In the genomic region with DNA sequence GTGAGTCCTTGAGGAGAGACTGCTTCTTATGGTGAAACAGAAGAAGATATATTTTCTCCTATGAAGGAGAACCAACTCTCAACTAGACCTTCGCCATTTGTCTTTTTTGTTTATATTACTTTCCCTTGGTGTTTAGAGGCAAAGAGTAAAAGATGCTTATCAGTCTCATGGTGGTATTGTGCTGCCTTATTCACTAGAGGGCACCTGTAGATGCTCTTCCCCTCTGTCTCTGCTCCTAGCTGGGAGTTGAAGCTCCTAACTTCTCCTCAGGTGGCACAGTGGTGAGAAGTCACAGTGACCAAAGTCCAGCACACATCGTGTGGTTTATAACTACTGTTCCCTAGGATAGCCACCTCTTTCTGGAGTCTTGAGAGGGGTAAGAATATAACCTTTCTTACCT, we compare ENCODE assay signal across 1 cellular context.
TF ChIP-seq lines count a peak whose summit lies in the region.

No MANE protein-coding gene starts in this region.

TF ChIP-seq in H1, 55 proteins besides CTCF, POLR2A, EP300 and RAD21:
- TF ChIP-seq GABPA (IDR thresholded peaks at IDR 0.05; ENCODE audit: borderline replicate concordance, insufficient read depth, low read length) (no peak), EZH2 (IDR thresholded peaks at IDR 0.05; ENCODE audit: low read depth, low read length, severe bottlenecking) (no peak), SIX5 (IDR thresholded peaks at IDR 0.05; ENCODE audit: low read depth, low read length) (no peak), SRF (IDR thresholded peaks at IDR 0.05; ENCODE audit: low read depth, low read length) (no peak), CHD1 (IDR thresholded peaks at IDR 0.05; ENCODE audit: low read depth, low read length) (no peak), BRCA1 (IDR thresholded peaks at IDR 0.05; ENCODE audit: low read depth, low read length) (no peak), SAP30 (IDR thresholded peaks at IDR 0.05; ENCODE audit: insufficient read depth, insufficient replicate concordance, low read length) (no peak), ZNF274 (IDR thresholded peaks at IDR 0.05; ENCODE audit: borderline replicate concordance, extremely low read depth, low read length) (no peak), MAFK (IDR thresholded peaks at IDR 0.05; ENCODE audit: low read depth, low read length) (no peak), ASH2L (IDR thresholded peaks at IDR 0.05; ENCODE audit: low read length) (no peak)
- TF ChIP-seq, protein P1, sequence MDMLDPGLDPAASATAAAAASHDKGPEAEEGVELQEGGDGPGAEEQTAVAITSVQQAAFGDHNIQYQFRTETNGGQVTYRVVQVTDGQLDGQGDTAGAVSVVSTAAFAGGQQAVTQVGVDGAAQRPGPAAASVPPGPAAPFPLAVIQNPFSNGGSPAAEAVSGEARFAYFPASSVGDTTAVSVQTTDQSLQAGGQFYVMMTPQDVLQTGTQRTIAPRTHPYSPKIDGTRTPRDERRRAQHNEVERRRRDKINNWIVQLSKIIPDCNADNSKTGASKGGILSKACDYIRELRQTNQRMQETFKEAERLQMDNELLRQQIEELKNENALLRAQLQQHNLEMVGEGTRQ (IDR thresholded peaks at IDR 0.05; ENCODE audit: low read length), result no peak
TF ChIP-seq in H1: peak in this region for 0.
